In genomic region chr16:21242756-21243155, GRCh38 we compare ENCODE assay signal across 8 cellular contexts. TPM values are rescaled to one million over a fixed set of nuclear protein-coding genes. Genes with fewer than 3 reads are reported as not detected.
"Had no signal": no experiment of that assay in that cellular context is flagged by ENCODE, and none has a peak within 500 bp of the region (broad histone marks: within the 10 kb centered on the region; RNA-seq: fewer than 3 reads in every experiment).

No MANE protein-coding gene starts in this region.

- H3K36me3 Mint-ChIP-seq: IgD-negative memory B cell had no signal

- H3K27ac ChIP-seq: HL-60 had no signal

- H3K4me1 Mint-ChIP-seq: IgD-negative memory B cell had no signal

- H3K4me3 ChIP-seq: K562 had no signal

- ATAC-seq: HepG2, K562 had no signal

- H3K4me3 Mint-ChIP-seq: IgD-negative memory B cell had no signal

- DNase-seq: IMR-90, KBM-7 had no signal

- H3K9me3 Mint-ChIP-seq: IgD-negative memory B cell had no signal

RNA-seq across cellular contexts. Expression of gene ANKS4B, which starts 9.3 kb away (rescaled TPM):
- total RNA-seq: HT1080, IMR-90, K562 had no signal

RNA-seq across cellular contexts. Expression of gene ZP2, which starts 31.4 kb away (rescaled TPM):
- total RNA-seq: HepG2, HT-29, HT1080, IMR-90, K562 had no signal

RNA-seq across cellular contexts. Expression of gene CRYM, which starts 35.3 kb away (rescaled TPM):
- total RNA-seq: HT1080, IMR-90 had no signal
